Comparison of ENCODE assay signal across 8 cellular contexts in the genomic region with DNA sequence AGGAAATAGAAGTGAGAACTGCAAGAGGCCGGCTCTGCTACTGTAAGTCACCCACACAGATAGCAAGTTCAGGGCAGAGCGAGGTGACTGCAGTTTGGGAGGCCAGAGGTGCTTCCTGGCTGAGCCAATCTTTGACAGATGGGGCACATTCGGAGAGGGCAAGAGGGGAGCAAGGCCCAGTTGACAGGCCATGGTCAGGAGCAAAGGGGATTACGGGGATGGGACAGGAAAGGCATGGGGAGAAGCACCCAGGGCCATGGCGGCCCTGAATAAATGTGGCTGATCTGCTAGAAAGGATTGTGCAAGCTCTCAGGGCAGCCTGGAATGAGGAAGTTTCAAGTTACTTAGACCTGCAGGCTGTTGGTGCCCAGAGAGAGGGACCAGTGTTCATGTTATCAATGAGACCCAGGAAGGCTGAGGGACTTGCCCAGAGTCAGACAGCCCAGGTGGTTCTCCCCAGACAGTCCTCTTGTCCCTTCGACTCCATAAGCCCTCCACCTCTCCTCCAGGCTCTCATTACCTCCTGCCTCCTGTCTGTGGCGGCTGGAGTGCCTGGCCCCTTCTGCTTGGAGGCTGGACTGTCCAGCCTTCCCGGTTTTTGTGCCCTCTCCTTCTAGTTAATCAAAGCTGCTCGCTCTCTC.
DNase-seq lines count a peak whose midpoint lies in the region; ATAC-seq and TF ChIP-seq lines count a peak whose summit lies in the region.

No MANE protein-coding gene starts in this region.

- DNase-seq in HCEC 1CT, result peak; percentile 64
- peak; percentile 16 to 51 for DNase-seq in SJCRH30
- DNase-seq in fibroblast of villous mesenchyme (ENCODE audit: low read depth), result peak; percentile 75
- no peak for DNase-seq in HAP-1 (ENCODE audit: low spot score in 2 of 2)
- no peak for DNase-seq in NCI-H526 treated with DMSO at 0.1 percent for 48 hours (lab: John Stamatoyannopoulos, UW)
- DNase-seq in NCI-H2081 (lab: John Stamatoyannopoulos, UW), result no peak

- H3K9me3 ChIP-seq in SJCRH30 (replicated peaks) (no peaks in the 10 kb centered on the region), skeletal muscle satellite cell (replicated peaks; ENCODE audit: low read length) (no peaks in the 10 kb centered on the region), HAP-1 (no peaks in the 10 kb centered on the region; the same call in 1 of the 2 replicates)

- no peak for ATAC-seq in GM21360 (IDR thresholded peaks at IDR 0.05; ENCODE audit: unreplicated experiment)

- H3K27me3 ChIP-seq in SJCRH30, result no peaks in the 10 kb centered on the region
- H3K27me3 ChIP-seq in skeletal muscle satellite cell (ENCODE audit: control insufficient read depth, insufficient read depth, low read length), result no peaks in the 10 kb centered on the region
- H3K27me3 ChIP-seq in HAP-1 (ENCODE audit: low read depth), result no peaks in the 10 kb centered on the region

- H3K4me2 ChIP-seq in skeletal muscle satellite cell (ENCODE audit: low read length), result peak overlapping the region; percentile 15

- H3K4me3 ChIP-seq in SJCRH30, result no peak overlapping the region
- no peak overlapping the region for H3K4me3 ChIP-seq in fibroblast of villous mesenchyme (ENCODE audit: low read depth, low read length)
- no peak overlapping the region for H3K4me3 ChIP-seq in skeletal muscle satellite cell (ENCODE audit: low read length)
- no peak overlapping the region for H3K4me3 ChIP-seq in HAP-1

- in situ Hi-C loops in HAP-1 (cut with MboI; ENCODE audit: low sequenced_read_pairs), result loop anchor here (5.0 kb wide), 1 partner anchor 185 kb away; no protein-coding TSS in a partner anchor

- H3K9ac ChIP-seq in skeletal muscle satellite cell (ENCODE audit: low read depth, low read length), result peak overlapping the region; percentile 30

- H3K36me3 ChIP-seq in SJCRH30 (peaks cover 11% of the 10 kb centered on the region; the same call in 1 of the 2 replicates), skeletal muscle satellite cell (ENCODE audit: insufficient read depth, low read length) (peaks cover 11% of the 10 kb centered on the region), HAP-1 (replicated peaks) (peaks cover 7% of the 10 kb centered on the region)

- no peak overlapping the region for H3K27ac ChIP-seq in SJCRH30

- TF ChIP-seq CTCF in fibroblast of villous mesenchyme (IDR thresholded peaks at IDR 0.05; ENCODE audit: insufficient read depth, low read depth, low read length), result no peak

- peaks cover 9% of the 10 kb centered on the region; the same call in 1 of the 2 replicates for H3K4me1 ChIP-seq in SJCRH30
- peaks cover 31% of the 10 kb centered on the region for H3K4me1 ChIP-seq in skeletal muscle satellite cell (ENCODE audit: control insufficient read depth, insufficient read depth, low read length)
- no peaks in the 10 kb centered on the region for H3K4me1 ChIP-seq in HAP-1

Comparison
In these comparisons a context has a peak if more than half of its experiments do, and no peak if none do; other contexts are left out.
1. DNase-seq: peak in HCEC 1CT (single experiment), SJCRH30 (2 of 2) and fibroblast of villous mesenchyme (single experiment); none in HAP-1 (0 of 2), NCI-H526 treated with DMSO at 0.1 percent for 48 hours (single experiment) and NCI-H2081 (0 of 2).